1 cellular context compared by ENCODE assay signal in genomic region chr20:6121504-6121903, GRCh38.
TF ChIP-seq lines count a peak whose summit lies in the region.

No MANE protein-coding gene starts in this region.

TF ChIP-seq in HepG2, 621 proteins besides CTCF, POLR2A, EP300 and RAD21:
- TF ChIP-seq MTF2 (CRISPR knock-in tag; IDR thresholded peaks at IDR 0.05; ENCODE audit: borderline replicate concordance) = peak; percentile 11; the same call in 1 of the 2 replicates
- TF ChIP-seq ZNF768 (CRISPR knock-in tag; IDR thresholded peaks at IDR 0.05) = peak; percentile 91; the same call in 1 of the 2 replicates
- TF ChIP-seq PREB (CRISPR knock-in tag; IDR thresholded peaks at IDR 0.05) = no peak
- 0 out of 2 replicates have a peak, but pooled peaks have one; percentile 22 for TF ChIP-seq KDM1A (CRISPR knock-in tag; IDR thresholded peaks at IDR 0.05)
- TF ChIP-seq ZMYM3 (CRISPR knock-in tag; IDR thresholded peaks at IDR 0.05) = peak; percentile 94
- TF ChIP-seq, protein P1, sequence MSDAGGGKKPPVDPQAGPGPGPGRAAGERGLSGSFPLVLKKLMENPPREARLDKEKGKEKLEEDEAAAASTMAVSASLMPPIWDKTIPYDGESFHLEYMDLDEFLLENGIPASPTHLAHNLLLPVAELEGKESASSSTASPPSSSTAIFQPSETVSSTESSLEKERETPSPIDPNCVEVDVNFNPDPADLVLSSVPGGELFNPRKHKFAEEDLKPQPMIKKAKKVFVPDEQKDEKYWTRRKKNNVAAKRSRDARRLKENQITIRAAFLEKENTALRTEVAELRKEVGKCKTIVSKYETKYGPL (CRISPR knock-in tag; IDR thresholded peaks at IDR 0.05) = no peak
